ENCODE assay signal across 8 cellular contexts in the genomic region with DNA sequence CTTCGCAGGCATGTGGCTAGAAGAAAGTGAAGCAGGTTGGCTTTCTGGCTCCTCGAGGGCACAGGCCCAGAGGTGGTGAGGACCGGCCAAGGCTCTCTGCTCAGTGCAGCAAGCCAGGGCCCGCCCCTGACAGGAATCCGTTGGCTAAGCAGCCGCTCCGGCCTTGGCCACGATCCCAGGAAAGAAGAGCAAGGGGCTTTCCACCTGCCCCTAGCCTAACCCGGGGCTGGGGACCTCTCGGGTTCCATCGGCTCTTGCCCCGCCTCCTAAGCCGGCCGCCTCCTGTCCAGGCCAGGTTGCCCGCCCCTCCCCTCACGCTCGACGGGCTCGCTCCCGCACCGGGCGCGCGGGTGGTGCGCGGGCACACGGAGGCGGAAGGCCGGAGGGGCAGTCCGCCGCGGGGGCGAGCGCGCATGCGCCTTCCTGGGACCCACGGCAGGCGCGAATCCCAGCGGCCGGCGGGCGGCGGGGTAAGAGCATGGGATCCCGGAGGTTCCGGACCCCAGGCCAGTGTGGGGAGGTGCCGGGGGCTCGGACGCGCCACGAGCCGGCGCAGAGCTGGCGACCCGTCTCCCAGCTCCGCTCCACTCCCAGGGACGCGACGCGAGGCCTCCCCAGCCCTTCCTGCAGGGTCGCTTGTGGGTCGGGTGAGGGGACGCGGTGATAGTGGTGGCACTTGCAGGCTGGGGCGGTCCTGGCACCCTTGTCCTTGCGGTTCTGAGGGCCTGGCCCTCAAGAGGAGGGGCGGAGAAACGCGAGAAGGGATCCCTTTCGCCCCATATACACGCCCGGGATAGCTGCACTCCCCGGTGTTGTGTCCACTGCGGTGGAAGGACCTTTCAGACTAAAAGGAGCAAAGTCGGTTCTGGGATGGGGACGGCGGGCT.
DNase-seq lines count a peak whose midpoint lies in the region; ATAC-seq lines count a peak whose summit lies in the region.

TSS of gene ALG6 (plus strand) at position 410 of the 886 bp plus-strand sequence. CDS start 3,351 bp downstream, outside the sequence.

- DNase-seq in AG20443 (ENCODE audit: low spot score) (peak; percentile 100), NCI-H345 treated with DMSO at 0.1 percent for 48 hours (lab: John Stamatoyannopoulos, UW; ENCODE audit: unreplicated experiment) (peak; percentile 90), cerebellar cortex (ENCODE audit: low spot score) (peak; percentile 89), islet precursor cell (peak; percentile 98)
- peak; percentile 94 for DNase-seq in stimulated activated CD4-positive, alpha-beta T cell treated with anti-CD3 and anti-CD28 coated beads, Interleukin-12 subunit alpha, Interleukin-12 subunit beta, amount 100 ng/mL, for 4 hours

- ATAC-seq in GM19043 (IDR thresholded peaks at IDR 0.05; ENCODE audit: low read depth, unreplicated experiment), result peak; percentile 93
- peak; percentile 92 for ATAC-seq in HG03354 (IDR thresholded peaks at IDR 0.05; ENCODE audit: poor library complexity, severe bottlenecking, unreplicated experiment)
- peak; percentile 94 to 95 for ATAC-seq in activated CD4-positive, CD25-positive, alpha-beta regulatory T cell treated with anti-CD3 and anti-CD28 coated beads, Interleukin-2, amount 50 U/mL, for 24 hours

Comparison
In these comparisons a context has a peak if more than half of its experiments do, and no peak if none do; other contexts are left out.
1. Peak in every context shown above with its lines: DNase-seq and ATAC-seq.